In genomic region chr16:23256440-23256839, GRCh38 we compare ENCODE assay signal across 21 cellular contexts. TPM values are rescaled to one million over a fixed set of nuclear protein-coding genes. Genes with fewer than 3 reads are reported as not detected.
DNase-seq lines count a peak whose midpoint lies in the region; ATAC-seq, FAIRE-seq and TF ChIP-seq lines count a peak whose summit lies in the region.
"Had no signal": no experiment of that assay in that cellular context is flagged by ENCODE, and none has a peak within 500 bp of the region (broad histone marks: within the 10 kb centered on the region; RNA-seq: fewer than 3 reads in every experiment).

No MANE protein-coding gene starts in this region.

- H3K27ac Mint-ChIP-seq in GM23338 = no peak overlapping the region
- H3K27ac Mint-ChIP-seq: CD4-positive, alpha-beta memory T cell; H9 had no signal

- H3K4me3 ChIP-seq in RWPE2 (ENCODE audit: severe bottlenecking) (no peak overlapping the region), mucosa of descending colon (no peak overlapping the region), transverse colon (no peak overlapping the region), gastrocnemius medialis (no peak overlapping the region), GM23338 (no peak overlapping the region)
- H3K4me3 ChIP-seq: GM23248 had no signal

- no peak overlapping the region for H2AFZ ChIP-seq in GM23338
- H2AFZ ChIP-seq: GM23248 had no signal

- no peaks in the 10 kb centered on the region for H3F3A ChIP-seq in GM23338 (replicated peaks; ENCODE audit: low read depth)

- WGBS in transverse colon (ENCODE audit: low coverage in 1 of 2), 2 donors = 42 to 44% methylated on average over 3 of the region's 3 CpGs

- H3K4me1 ChIP-seq in RWPE2 (ENCODE audit: insufficient read depth, poor library complexity, severe bottlenecking) = peaks cover 24% of the 10 kb centered on the region
- peaks cover 22% of the 10 kb centered on the region for H3K4me1 ChIP-seq in mucosa of descending colon (ENCODE audit: low read depth)
- H3K4me1 ChIP-seq in transverse colon = peaks cover 7 to 36% (median 17%) of the 10 kb centered on the region in 4 donors
- no peaks in the 10 kb centered on the region for H3K4me1 ChIP-seq in gastrocnemius medialis
- H3K4me1 ChIP-seq in GM23338 (ENCODE audit: insufficient read depth) = no peaks in the 10 kb centered on the region
- H3K4me1 ChIP-seq: Caco-2 had no signal

- no peaks in the 10 kb centered on the region for H3K4me1 Mint-ChIP-seq in GM23338
- H3K4me1 Mint-ChIP-seq: CD4-positive, alpha-beta memory T cell; H9 had no signal

- peaks cover 3% of the 10 kb centered on the region for H3K9me3 Mint-ChIP-seq in GM23338
- H3K9me3 Mint-ChIP-seq: H9 had no signal

- ATAC-seq in RWPE2 (ENCODE audit: low read depth) (no peak), mucosa of descending colon (peak; percentile 73), gastrocnemius medialis (no peak), GM23338 (no peak)
- ATAC-seq: HCT116 had no signal

- TF ChIP-seq POLR2A in transverse colon (IDR thresholded peaks at IDR 0.05) (no peak), gastrocnemius medialis (IDR thresholded peaks at IDR 0.05) (no peak)

- H3K36me3 ChIP-seq in RWPE2 (ENCODE audit: low read depth) (no peaks in the 10 kb centered on the region), mucosa of descending colon (ENCODE audit: low read depth) (no peaks in the 10 kb centered on the region), transverse colon (no peaks in the 10 kb centered on the region), gastrocnemius medialis (no peaks in the 10 kb centered on the region), GM23338 (ENCODE audit: insufficient read depth) (no peaks in the 10 kb centered on the region)

- no peaks in the 10 kb centered on the region for H3K36me3 Mint-ChIP-seq in GM23338 (ENCODE audit: low read depth)
- H3K36me3 Mint-ChIP-seq: CD4-positive, alpha-beta memory T cell had no signal

- no peaks in the 10 kb centered on the region for H3K9me2 ChIP-seq in GM23338 (ENCODE audit: insufficient read depth)

- H3K27me3 Mint-ChIP-seq in GM23338 (ENCODE audit: insufficient read depth, low read depth, poor library complexity) = no peaks in the 10 kb centered on the region

- H3K4me3 Mint-ChIP-seq in GM23338 = no peak overlapping the region
- H3K4me3 Mint-ChIP-seq: CD4-positive, alpha-beta memory T cell; H9 had no signal

- TF ChIP-seq CTCF in RWPE2 (IDR thresholded peaks at IDR 0.05; ENCODE audit: poor library complexity, severe bottlenecking) (no peak), mucosa of descending colon (IDR thresholded peaks at IDR 0.05) (no peak), transverse colon (IDR thresholded peaks at IDR 0.05) (peak in 2 of 5 experiments; percentile 37 to 39), gastrocnemius medialis (IDR thresholded peaks at IDR 0.05 in 4 of 5, conservative IDR thresholded peaks at IDR 0.05 in 1 of 5) (no peak), GM23338 (conservative IDR thresholded peaks at IDR 0.05; ENCODE audit: low read depth in 2 of 2) (no peak)

- H3K9me3 ChIP-seq in RWPE2 (ENCODE audit: severe bottlenecking) (no peaks in the 10 kb centered on the region), mucosa of descending colon (no peaks in the 10 kb centered on the region), transverse colon (no peaks in the 10 kb centered on the region), gastrocnemius medialis (no peaks in the 10 kb centered on the region)
- H3K9me3 ChIP-seq: Caco-2 had no signal

- H3K79me2 ChIP-seq in GM23338 (replicated peaks; ENCODE audit: insufficient read depth) = no peaks in the 10 kb centered on the region

- H3K27me3 ChIP-seq in RWPE2 (ENCODE audit: insufficient read depth, poor library complexity, severe bottlenecking) = no peaks in the 10 kb centered on the region
- H3K27me3 ChIP-seq in transverse colon = no peaks in the 10 kb centered on the region
- no peaks in the 10 kb centered on the region for H3K27me3 ChIP-seq in gastrocnemius medialis
- H3K27me3 ChIP-seq in GM23338 (ENCODE audit: insufficient read depth) = no peaks in the 10 kb centered on the region

- in situ Hi-C loops in transverse colon (cut with MboI; ENCODE audit: low pct_ligation_motif_present in 1 of 4, low pct_unique_long_range_greater_than_20kb in 1 of 4, low sequenced_read_pairs in 3 of 4) (no loop called here), gastrocnemius medialis (cut with MboI; ENCODE audit: low sequenced_read_pairs in 4 of 4) (no loop called here)

- H4K20me1 ChIP-seq in GM23338 (replicated peaks; ENCODE audit: insufficient read depth) = no peaks in the 10 kb centered on the region

- no peak overlapping the region for H3K4me2 ChIP-seq in GM23338

- no peak for DNase-seq in RWPE2 (ENCODE audit: low spot score)
- peak in 1 of 3 donors; percentile 40 for DNase-seq in mucosa of descending colon
- DNase-seq in transverse colon = peak; percentile 52
- DNase-seq in activated CD4-positive, alpha-beta T cell treated with anti-CD3 and anti-CD28 coated beads for 4 hours = no peak
- no peak for DNase-seq in gastrocnemius medialis
- DNase-seq in activated CD8-positive, alpha-beta memory T cell treated with anti-CD3 and anti-CD28 coated beads, Interleukin-2, amount 50 U/mL, for 48 hours = no peak
- no peak for DNase-seq in GM23338 (ENCODE audit: low spot score)
- DNase-seq: C1 segment of cervical spinal cord; Caco-2; CD4-positive, alpha-beta memory T cell; DMS153; DND-41; GM23248; H9 had no signal

- intact Hi-C loops in mucosa of descending colon (cut with DNase I, micrococcal nuclease) (no loop called here), transverse colon (cut with DNase I; ENCODE audit: low total_unique reads) (no loop called here), gastrocnemius medialis (cut with DNase I; ENCODE audit: low total_unique reads) (no loop called here)

- H3K27ac ChIP-seq in RWPE2 (ENCODE audit: poor library complexity, severe bottlenecking) (peak overlapping the region; percentile 82), transverse colon (peak overlapping the region; percentile 54 to 83 (median 80)), gastrocnemius medialis (no peak overlapping the region), GM23338 (ENCODE audit: low read depth) (no peak overlapping the region)
- H3K27ac ChIP-seq: GM23248 had no signal

- FAIRE-seq in colon (lab: Jason Lieb, UNC) = peak; percentile 55
- FAIRE-seq: G401.6, GM12892 had no signal

- TF ChIP-seq EP300 in transverse colon (IDR thresholded peaks at IDR 0.05; ENCODE audit: low read depth) = peak; percentile 98

RNA-seq across cellular contexts. Expression of gene SCNN1B, which starts 45.7 kb away (rescaled TPM):
- 100 to 1,000 TPM; 164 to 452 (median 204) TPM for total RNA-seq in mucosa of descending colon
- 100 to 1,000 TPM; 142 to 729 (median 556) TPM for total RNA-seq in transverse colon
- 1 to 10 TPM in 2 of 4 donors, under 1 TPM in 2; 0.81 to 2.3 (median 0.99) TPM for total RNA-seq in gastrocnemius medialis
- total RNA-seq in GM23338 (2014; rRNA removed; shearing (Covaris generic)) = 1.1 and 1.2 TPM in 2 replicates
- 0.78 and 0.94 TPM in 2 replicates for polyA plus RNA-seq in GM23338 (2016; fragmentation: Nextera tagmentation; extraction: Ambion mirVana)
- total RNA-seq: A172; Caco-2; CD4-positive, alpha-beta memory T cell; GM23248; H4 had no signal
- polyA plus RNA-seq: BJ; CD4-positive, alpha-beta memory T cell; GM23248 had no signal

Comparison
In these comparisons a context has a peak if more than half of its experiments do, and no peak if none do; other contexts are left out.
1. H3K27ac ChIP-seq: peak in RWPE2 (single experiment) and transverse colon (4 of 4); none in gastrocnemius medialis (0 of 4) and GM23338 (single experiment).
2. RNA of gene SCNN1B, which starts 45.7 kb away (total RNA-seq): 142 to 729 TPM in transverse colon and 164 to 452 TPM in mucosa of descending colon; 1.1 to 1.2 TPM in GM23338 and 0.81 to 2.3 TPM in gastrocnemius medialis; every median in the first group is over 10 times any median in the second.